In the genomic region with DNA sequence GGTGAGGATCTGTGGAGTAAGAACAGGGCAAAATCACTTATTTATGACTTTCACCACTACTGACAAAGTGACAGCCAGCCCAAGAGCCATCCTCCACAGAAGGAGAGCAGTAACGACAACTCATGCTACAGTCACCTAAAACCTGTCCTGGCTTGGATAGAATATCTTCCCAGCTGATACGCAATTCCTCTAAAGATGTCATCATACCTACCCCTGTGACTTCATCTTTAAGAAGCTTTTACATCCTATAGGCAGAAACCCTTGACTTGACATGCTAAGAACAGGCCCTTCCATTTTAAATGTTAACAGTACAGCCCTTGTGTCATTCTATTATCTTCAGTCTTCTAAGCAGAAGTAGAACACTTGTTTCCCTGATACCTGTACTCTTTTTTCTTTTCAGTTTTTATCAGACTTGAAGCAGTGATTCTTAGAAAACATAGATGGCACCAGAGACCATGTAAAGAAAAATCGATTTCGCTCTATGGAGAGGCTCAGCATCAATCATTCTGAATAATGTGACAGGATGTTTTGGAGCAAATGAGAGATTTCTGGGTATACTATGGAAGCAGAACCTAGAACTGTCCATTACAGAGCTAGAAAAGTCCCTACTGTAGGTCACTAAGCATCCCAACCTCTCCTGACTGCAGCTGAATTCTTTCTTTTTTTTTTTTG, we compare ENCODE assay signal across 1 cellular context.
TF ChIP-seq lines count a peak whose summit lies in the region.

No MANE protein-coding gene starts in this region.

TF ChIP-seq in H1, 55 proteins besides CTCF, POLR2A, EP300 and RAD21:
- TF ChIP-seq CTBP2 (IDR thresholded peaks at IDR 0.05; ENCODE audit: borderline replicate concordance, insufficient read depth, insufficient read length, low read length) (no peak), TBP (IDR thresholded peaks at IDR 0.05; ENCODE audit: low read depth, low read length) (no peak), SP2 (IDR thresholded peaks at IDR 0.05; ENCODE audit: low read length) (no peak), CREB1 (IDR thresholded peaks at IDR 0.05) (no peak), SP4 (IDR thresholded peaks at IDR 0.05; ENCODE audit: low read length) (no peak), NANOG (IDR thresholded peaks at IDR 0.05; ENCODE audit: insufficient read depth, low read depth, low read length, poor library complexity, severe bottlenecking) (no peak), BCL11A (IDR thresholded peaks at IDR 0.05; ENCODE audit: low read depth in 2 of 2, low read length in 2 of 2) (no peak), CEBPB (IDR thresholded peaks at IDR 0.05; ENCODE audit: low read depth, low read length) (peak; percentile 35; the same call in 1 of the 2 replicates)
TF ChIP-seq in H1: peak in this region for 1.
